22 cellular contexts compared by ENCODE assay signal in genomic region chr18:29225351-29225750, GRCh38.
DNase-seq lines count a peak whose midpoint lies in the region; ATAC-seq and TF ChIP-seq lines count a peak whose summit lies in the region.
"Had no signal": no experiment of that assay in that cellular context is flagged by ENCODE, and none has a peak within 500 bp of the region (broad histone marks: within the 10 kb centered on the region; RNA-seq: fewer than 3 reads in every experiment).

No MANE protein-coding gene starts in this region.

- H3K36me3 ChIP-seq in DND-41 (ENCODE audit: insufficient read depth, low read length) (no peaks in the 10 kb centered on the region), lower lobe of right lung (no peaks in the 10 kb centered on the region)
- H3K36me3 ChIP-seq: BLaER1 treated with 17β-estradiol and CSF1 and Interleukin-3, amounts not matched to agents 10 nM and 100 nM; Peyer's patch had no signal

- no peaks in the 10 kb centered on the region for H4K20me1 ChIP-seq in DND-41 (ENCODE audit: insufficient read depth, low read length)
- H4K20me1 ChIP-seq: BLaER1 treated with 17β-estradiol and CSF1 and Interleukin-3, amounts not matched to agents 10 nM and 100 nM had no signal

- H3K79me2 ChIP-seq in DND-41 (ENCODE audit: insufficient read depth, low read length): no peaks in the 10 kb centered on the region

- intact Hi-C loops in lower lobe of right lung (cut with DNase I): no loop called here

- no peak overlapping the region for H2AFZ ChIP-seq in DND-41 (ENCODE audit: low read depth, low read length)

- no peak overlapping the region for H3K4me2 ChIP-seq in DND-41 (ENCODE audit: insufficient read depth, low read length)
- H3K4me2 ChIP-seq: BLaER1 treated with 17β-estradiol and CSF1 and Interleukin-3, amounts not matched to agents 10 nM and 100 nM; KMS-11 had no signal

- H3K27me3 ChIP-seq in DND-41 (ENCODE audit: insufficient read depth, low read length, poor library complexity) (no peaks in the 10 kb centered on the region), lower lobe of right lung (ENCODE audit: low read depth) (no peaks in the 10 kb centered on the region)
- H3K27me3 ChIP-seq: BLaER1 treated with 17β-estradiol and CSF1 and Interleukin-3, amounts not matched to agents 10 nM and 100 nM; Peyer's patch had no signal

- no peak overlapping the region for H3K9ac ChIP-seq in DND-41 (ENCODE audit: low read depth, low read length)
- H3K9ac ChIP-seq: BLaER1 treated with 17β-estradiol and CSF1 and Interleukin-3, amounts not matched to agents 10 nM and 100 nM; KMS-11 had no signal

- ATAC-seq in DND-41 (ENCODE audit: insufficient read depth, low read depth): peak; percentile 49; the same call in 1 of the 3 replicates
- ATAC-seq in GM21423 (IDR thresholded peaks at IDR 0.05; ENCODE audit: unreplicated experiment): no peak
- ATAC-seq in lower lobe of right lung: no peak

- H3K27ac ChIP-seq in DND-41 (ENCODE audit: low read length): no peak overlapping the region
- H3K27ac ChIP-seq in lower lobe of right lung: no peak overlapping the region
- H3K27ac ChIP-seq: BLaER1 treated with 17β-estradiol and CSF1 and Interleukin-3, amounts not matched to agents 10 nM and 100 nM; KMS-11; Peyer's patch; SK-N-MC had no signal

- DNase-seq in DND-41 (no peak), H4 (ENCODE audit: low spot score) (peak; percentile 7), OCI-M1 (lab: John Stamatoyannopoulos, UW) (peak; percentile 6), fibroblast of pulmonary artery (ENCODE audit: low read depth) (peak; percentile 52), NCI-H1417 (lab: John Stamatoyannopoulos, UW) (no peak), lower lobe of right lung (no peak)
- no peak for DNase-seq in NK-92 treated with Interleukin-12 subunit alpha and Interleukin-12 subunit beta, amount 100 ng/mL, for 24 hours (lab: John Stamatoyannopoulos, UW)
- DNase-seq: AML-193; CD4-positive, alpha-beta T cell; H9; HFFc6; NCI-H1092 treated with DMSO at 0.1 percent for 48 hours; NCI-H1436 treated with DMSO at 0.1 percent for 48 hours; NCI-H187 treated with DMSO at 0.1 percent for 48 hours; NCI-H510A; NCI-H69; Peyer's patch; SIG-M5 had no signal

- TF ChIP-seq CTCF in DND-41 (IDR thresholded peaks at IDR 0.05; ENCODE audit: borderline replicate concordance, extremely low read depth, low read length, poor library complexity, severe bottlenecking) (no peak), fibroblast of pulmonary artery (IDR thresholded peaks at IDR 0.05; ENCODE audit: low read length, missing control alignments) (no peak), lower lobe of right lung (IDR thresholded peaks at IDR 0.05) (no peak)

- H3K4me3 ChIP-seq in DND-41 (ENCODE audit: low read depth in 1 of 2, low read length in 2 of 2) (no peak overlapping the region), fibroblast of pulmonary artery (replicated peaks; ENCODE audit: low read depth, low read length) (no peak overlapping the region), lower lobe of right lung (no peak overlapping the region)
- H3K4me3 ChIP-seq: BLaER1 treated with 17β-estradiol and CSF1 and Interleukin-3, amounts not matched to agents 10 nM and 100 nM; Peyer's patch; SK-N-MC had no signal

- H3K9me3 ChIP-seq in DND-41 (ENCODE audit: insufficient read depth, low read length, severe bottlenecking): no peaks in the 10 kb centered on the region
- H3K9me3 ChIP-seq in lower lobe of right lung: no peaks in the 10 kb centered on the region
- H3K9me3 ChIP-seq: BLaER1 treated with 17β-estradiol and CSF1 and Interleukin-3, amounts not matched to agents 10 nM and 100 nM; Peyer's patch had no signal

- H3K4me1 ChIP-seq in DND-41 (ENCODE audit: insufficient read depth, low read length) (no peaks in the 10 kb centered on the region), lower lobe of right lung (no peaks in the 10 kb centered on the region)
- H3K4me1 ChIP-seq: BLaER1 treated with 17β-estradiol and CSF1 and Interleukin-3, amounts not matched to agents 10 nM and 100 nM; Peyer's patch had no signal

Comparison
In these comparisons a context has a peak if more than half of its experiments do, and no peak if none do; other contexts are left out.
1. DNase-seq: peak in H4 (single experiment), OCI-M1 (single experiment) and fibroblast of pulmonary artery (single experiment); none in DND-41 (single experiment), NK-92 treated with Interleukin-12 subunit alpha and Interleukin-12 subunit beta, amount 100 ng/mL, for 24 hours (single experiment), NCI-H1417 (0 of 3) and lower lobe of right lung (single experiment).